Comparison of ENCODE assay signal across 7 cellular contexts in genomic region chr2:33462512-33462911, GRCh38. TPM values are rescaled to one million over a fixed set of nuclear protein-coding genes. Genes with fewer than 3 reads are reported as not detected.
DNase-seq lines count a peak whose midpoint lies in the region; ATAC-seq and TF ChIP-seq lines count a peak whose summit lies in the region.
"Not testable (repeated sequence)": the region's sequence is repeated elsewhere in the genome, so short reads cannot be mapped to it uniquely, and the experiment has no call there.
"Had no signal": no experiment of that assay in that cellular context is flagged by ENCODE, and none has a peak within 500 bp of the region (broad histone marks: within the 10 kb centered on the region; RNA-seq: fewer than 3 reads in every experiment).

No MANE protein-coding gene starts in this region.

- intact Hi-C loops in PC-3 (cut with micrococcal nuclease); psoas muscle (cut with DNase I): not testable (repeated sequence)

- not testable (repeated sequence) for H3K4me1 ChIP-seq in PC-3 (ENCODE audit: insufficient read depth, low read length)
- H3K4me1 ChIP-seq in psoas muscle: peaks cover 18% of the 10 kb centered on the region

- DNase-seq in Daoy (ENCODE audit: low read depth): peak; percentile 11
- peak; percentile 10 for DNase-seq in HT1080 (ENCODE audit: low read depth)
- peak; percentile 69 for DNase-seq in PC-3
- DNase-seq in brain microvascular endothelial cell: peak; percentile 60
- peak; percentile 16 for DNase-seq in fibroblast of peridontal ligament (ENCODE audit: extremely low read depth)
- not testable (repeated sequence) for DNase-seq in psoas muscle

- 0 out of 2 replicates have a peak, but pooled peaks have one; percentile 13 for TF ChIP-seq CTCF in PC-3 (conservative IDR thresholded peaks at IDR 0.05; ENCODE audit: low read depth, low read length)
- TF ChIP-seq CTCF in brain microvascular endothelial cell (IDR thresholded peaks at IDR 0.05; ENCODE audit: low read depth, low read length, missing control alignments); psoas muscle (IDR thresholded peaks at IDR 0.05): not testable (repeated sequence)

- CTCF ChIA-PET in PC-3 (lab: Charles Lee): not testable (repeated sequence)

- H3F3A ChIP-seq in PC-3 (ENCODE audit: low read length, unreplicated experiment): not testable (repeated sequence)

- H3K27ac ChIP-seq in PC-3 (ENCODE audit: low read length) (0 out of 2 replicates have a peak overlapping the region, but pooled peaks have one; percentile 8), psoas muscle (peak overlapping the region; percentile 63)
- H3K27ac ChIP-seq in brain microvascular endothelial cell: not testable (repeated sequence)

- H3K27me3 ChIP-seq in PC-3 (ENCODE audit: low read length); brain microvascular endothelial cell (replicated peaks); psoas muscle (ENCODE audit: insufficient read depth in 3 of 3, low read length in 2 of 3): not testable (repeated sequence)

- H3K9me3 ChIP-seq in PC-3 (ENCODE audit: low read length); psoas muscle: not testable (repeated sequence)

- POLR2A ChIA-PET in PC-3 (lab: Charles Lee; ENCODE audit: unreplicated experiment): not testable (repeated sequence)

- H3K9me2 ChIP-seq in PC-3 (replicated peaks; ENCODE audit: low read length): not testable (repeated sequence)

- not testable (repeated sequence) for H4K20me1 ChIP-seq in PC-3 (ENCODE audit: low read length)

- H3K9ac ChIP-seq in PC-3 (ENCODE audit: low read length): peak overlapping the region; percentile 15; the same call in 1 of the 2 replicates

- in situ Hi-C loops in brain microvascular endothelial cell (cut with HindIII; ENCODE audit: low pct_ligation_motif_present, low sequenced_read_pairs): not testable (repeated sequence)

- not testable (repeated sequence) for H3K4me3 ChIP-seq in PC-3 (ENCODE audit: low read length); brain microvascular endothelial cell (ENCODE audit: low read depth, low read length); psoas muscle

- not testable (repeated sequence) for H2AFZ ChIP-seq in PC-3 (ENCODE audit: low read length)

- not testable (repeated sequence) for H3K79me2 ChIP-seq in PC-3 (ENCODE audit: low read length)

- not testable (repeated sequence) for BruUV-seq in PC-3 (replicated peaks; lab: Mats Ljungman, UMichigan)

- not testable (repeated sequence) for H3K36me3 ChIP-seq in PC-3 (ENCODE audit: low read depth, low read length); brain microvascular endothelial cell (replicated peaks); psoas muscle (ENCODE audit: insufficient read depth in 1 of 2, low read depth in 1 of 2)

- 81 to 90% (median 83%) methylated on average over 8 of the region's 8 CpGs for WGBS in psoas muscle, 3 donors

- not testable (repeated sequence) for H3K4me2 ChIP-seq in PC-3 (ENCODE audit: low read length)

- peak; percentile 59 for ATAC-seq in PC-3
- ATAC-seq in psoas muscle: not testable (repeated sequence)

RNA-seq across cellular contexts. Expression of gene RASGRP3, which starts 13.9 kb away (rescaled TPM):
- 3.2 and 6.7 TPM in 2 replicates for total RNA-seq in Daoy (2014; rRNA removed; shearing (Covaris generic))
- total RNA-seq in HT1080 (2014; rRNA removed; shearing (Covaris generic)): 0.84 and 2.1 TPM in 2 replicates
- polyA plus RNA-seq in HT1080 (2015; cell fraction: cytosol; rRNA removed): 0.01 TPM in 2 replicates
- polyA plus RNA-seq in HT1080 (2015; cell fraction: nucleus; rRNA removed): 0.09 and 0.13 TPM in 2 replicates
- total RNA-seq in PC-3 (2014; rRNA removed): 0.15 and 0.52 TPM in 2 replicates
- total RNA-seq in psoas muscle: 10 to 100 TPM; 13.0 to 24.9 (median 19.9) TPM
- polyA plus RNA-seq in psoas muscle: 1 to 10 TPM; 3.4 to 9.3 (median 5.4) TPM
- total RNA-seq: H9 had no signal
